8 cellular contexts compared by ENCODE assay signal in the genomic region with DNA sequence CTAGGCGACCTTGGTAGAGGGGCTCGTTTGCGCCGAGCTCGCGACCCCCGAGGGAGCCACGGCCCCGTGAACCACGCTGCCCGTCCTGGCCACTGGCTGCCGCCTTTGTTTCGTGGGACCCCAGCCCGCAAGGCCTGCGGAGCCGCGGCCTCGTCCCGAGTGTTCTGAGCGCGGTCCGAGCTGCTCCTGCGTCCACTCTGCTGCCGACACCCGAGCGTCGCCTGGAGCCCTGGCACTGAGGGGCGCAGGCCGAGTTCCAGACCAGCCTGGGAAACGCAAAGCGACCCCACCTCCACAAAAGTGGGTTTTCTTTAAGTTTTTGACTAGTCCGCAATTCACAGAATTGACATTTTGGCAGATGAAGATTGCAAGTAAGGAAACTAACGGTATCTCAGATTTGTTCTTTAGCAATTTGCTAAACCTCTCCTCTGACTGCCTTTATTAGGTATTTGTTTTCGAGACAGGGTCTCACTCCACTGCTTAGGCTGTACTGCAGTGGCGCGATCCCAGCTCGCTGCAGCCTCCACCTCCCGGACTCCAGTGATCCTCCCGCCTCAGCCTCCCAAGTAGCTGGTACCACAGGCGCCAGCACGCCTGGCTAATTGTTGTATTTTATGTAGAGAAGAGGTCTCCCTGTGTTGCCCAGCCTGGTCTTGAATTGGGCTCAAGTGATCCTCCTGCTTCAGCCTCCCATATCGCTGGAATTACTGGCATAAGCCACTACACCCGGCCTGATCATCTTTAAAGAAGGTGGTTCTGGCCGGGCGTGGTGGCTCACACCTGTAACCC. TPM values are rescaled to one million over a fixed set of nuclear protein-coding genes. Genes with fewer than 3 reads are reported as not detected.
DNase-seq lines count a peak whose midpoint lies in the region; ATAC-seq and TF ChIP-seq lines count a peak whose summit lies in the region.

No MANE protein-coding gene starts in this region.

- H3K27ac Mint-ChIP-seq in activated naive CD4-positive, alpha-beta T cell treated with anti-CD3 and anti-CD28 coated beads, Interleukin-2, amount 50 U/mL, for 24 hours = peak overlapping the region; percentile 46
- peak overlapping the region in 4 of 5 experiments; percentile 55 to 95 (median 80) for H3K27ac Mint-ChIP-seq in brain
- no peak overlapping the region for H3K27ac Mint-ChIP-seq in memory B cell

- peak overlapping the region; percentile 23 to 95 for H3K4me3 ChIP-seq in uterus

- H3K9me3 Mint-ChIP-seq in activated naive CD4-positive, alpha-beta T cell treated with anti-CD3 and anti-CD28 coated beads, Interleukin-2, amount 50 U/mL, for 24 hours = no peaks in the 10 kb centered on the region
- H3K9me3 Mint-ChIP-seq in brain (no peaks in the 10 kb centered on the region), memory B cell (no peaks in the 10 kb centered on the region)

- no peak for TF ChIP-seq POLR2A in uterus (IDR thresholded peaks at IDR 0.05)

- H3K4me1 ChIP-seq in uterus = peaks cover 0 to 13% of the 10 kb centered on the region in 2 donors

- no peak for TF ChIP-seq CTCF in brain (conservative IDR thresholded peaks at IDR 0.05)
- TF ChIP-seq CTCF in uterus (IDR thresholded peaks at IDR 0.05) = no peak

- no peak for ATAC-seq in memory B cell (ENCODE audit: low read depth)
- ATAC-seq in HG02852 (IDR thresholded peaks at IDR 0.05; ENCODE audit: unreplicated experiment) = no peak
- no peak for ATAC-seq in HG03175 (IDR thresholded peaks at IDR 0.05; ENCODE audit: unreplicated experiment)

- no peaks in the 10 kb centered on the region for H3K27me3 Mint-ChIP-seq in activated naive CD4-positive, alpha-beta T cell treated with anti-CD3 and anti-CD28 coated beads, Interleukin-2, amount 50 U/mL, for 24 hours
- H3K27me3 Mint-ChIP-seq in brain (peaks cover 4% of the 10 kb centered on the region), memory B cell (no peaks in the 10 kb centered on the region)

- no peaks in the 10 kb centered on the region for H3K9me3 ChIP-seq in uterus

- peak overlapping the region; percentile 98 for H3K4me3 Mint-ChIP-seq in activated naive CD4-positive, alpha-beta T cell treated with anti-CD3 and anti-CD28 coated beads, Interleukin-2, amount 50 U/mL, for 24 hours
- H3K4me3 Mint-ChIP-seq in brain = peak overlapping the region; percentile 96 to 100 (median 99)
- H3K4me3 Mint-ChIP-seq in memory B cell = peak overlapping the region; percentile 94

- H3K27ac ChIP-seq in uterus = peak overlapping the region in 1 of 2 donors; percentile 100

- DNase-seq in activated naive CD4-positive, alpha-beta T cell treated with anti-CD3 and anti-CD28 coated beads, Interleukin-2, amount 50 U/mL, for 16 hours = no peak
- DNase-seq in memory B cell (ENCODE audit: low spot score in 2 of 2) (no peak), uterus (peak in 1 of 2 donors; percentile 19), NCI-H1930 (lab: John Stamatoyannopoulos, UW) (no peak)

- peaks cover 1% of the 10 kb centered on the region for H3K36me3 Mint-ChIP-seq in activated naive CD4-positive, alpha-beta T cell treated with anti-CD3 and anti-CD28 coated beads, Interleukin-2, amount 50 U/mL, for 24 hours
- H3K36me3 Mint-ChIP-seq in brain = peaks cover 33% of the 10 kb centered on the region
- H3K36me3 Mint-ChIP-seq in memory B cell = peaks cover 4% of the 10 kb centered on the region

- no peaks in the 10 kb centered on the region for H3K27me3 ChIP-seq in uterus

- intact Hi-C loops in uterus (cut with DNase I; ENCODE audit: low total_unique reads) = no loop called here

- peaks cover 20% of the 10 kb centered on the region for H3K4me1 Mint-ChIP-seq in activated naive CD4-positive, alpha-beta T cell treated with anti-CD3 and anti-CD28 coated beads, Interleukin-2, amount 50 U/mL, for 24 hours
- peaks cover 28% of the 10 kb centered on the region for H3K4me1 Mint-ChIP-seq in brain
- H3K4me1 Mint-ChIP-seq in memory B cell = peaks cover 17% of the 10 kb centered on the region

- H3K36me3 ChIP-seq in uterus = no peaks in the 10 kb centered on the region

RNA-seq across cellular contexts. Expression of a gene that starts 0.9 kb away (rescaled TPM):
- polyA plus RNA-seq in brain (ENCODE audit: insufficient read depth, low read depth, low replicate concordance) = 142 TPM
- 100 to 1,000 TPM; 111 to 175 (median 142) TPM for total RNA-seq in uterus

RNA-seq across cellular contexts. Expression of a gene that starts 27.5 kb away (rescaled TPM):
- 127 TPM for polyA plus RNA-seq in brain (ENCODE audit: insufficient read depth, low read depth, low replicate concordance)
- 10 to 100 TPM in 3 of 4 donors, 1 to 10 TPM in 1; 5.4 to 37.6 (median 23.8) TPM for total RNA-seq in uterus

RNA-seq across cellular contexts. Expression of a gene that starts 29.4 kb away (rescaled TPM):
- polyA plus RNA-seq in brain (ENCODE audit: insufficient read depth, low read depth, low replicate concordance) = 5.4 TPM
- total RNA-seq in uterus = 1 to 10 TPM in 2 of 4 donors, not detected in 2; 1.7 to 1.9 TPM

RNA-seq across cellular contexts. Expression of a gene that starts 52.6 kb away (rescaled TPM):
- 1.1 TPM for polyA plus RNA-seq in brain (ENCODE audit: insufficient read depth, low read depth, low replicate concordance)
- 1 to 10 TPM in 1 of 4 donors, under 1 TPM in 2, not detected in 1; 0.14 to 2.2 (median 0.51) TPM for total RNA-seq in uterus

RNA-seq across cellular contexts. Expression of a gene that starts 52.8 kb away (rescaled TPM):
- polyA plus RNA-seq in brain (ENCODE audit: insufficient read depth, low read depth, low replicate concordance) = 11.2 TPM
- total RNA-seq in uterus = 10 to 100 TPM in 2 of 4 donors, 1 to 10 TPM in 1, under 1 TPM in 1; 0.59 to 13.1 (median 8.0) TPM
